17 cellular contexts compared by ENCODE assay signal in the genomic region with DNA sequence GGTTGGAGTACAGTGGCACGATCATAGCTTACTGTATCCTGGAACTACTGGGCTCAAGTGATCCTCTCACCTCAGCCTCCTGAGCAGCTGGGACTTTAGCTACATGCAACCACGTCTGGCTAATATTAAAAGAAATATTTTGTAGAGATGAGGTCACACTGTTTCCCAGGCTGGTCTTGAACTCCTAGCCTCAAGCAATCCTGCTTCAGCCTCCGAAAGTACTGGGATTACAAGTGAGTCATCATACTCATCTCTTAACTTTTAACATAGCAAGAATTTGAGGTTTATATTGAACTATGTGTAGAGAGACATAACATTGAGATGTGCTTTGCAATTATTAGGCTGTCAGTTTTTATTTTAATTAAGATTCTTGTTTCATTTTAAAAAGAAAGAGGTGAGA.
"Had no signal": no experiment of that assay in that cellular context is flagged by ENCODE, and none has a peak within 500 bp of the region (broad histone marks: within the 10 kb centered on the region; RNA-seq: fewer than 3 reads in every experiment).

No MANE protein-coding gene starts in this region.

- FAIRE-seq: astrocyte, frontal cortex had no signal

- ATAC-seq: activated T-cell treated with anti-CD3 and anti-CD28 coated beads, Interleukin-2, amount 50 U/mL, for 72 hours; stimulated activated effector memory CD8-positive, alpha-beta T cell treated with anti-CD3 and anti-CD28 coated beads, Interleukin-12 subunit alpha, Interleukin-12 subunit beta, amount 100 ng/mL, for 72 hours had no signal

- DNase-seq: activated CD4-positive, alpha-beta T cell treated with anti-CD3 and anti-CD28 coated beads for 1 hour; activated CD8-positive, alpha-beta memory T cell treated with anti-CD3 and anti-CD28 coated beads for 24 hours; activated CD8-positive, alpha-beta memory T cell treated with anti-CD3 and anti-CD28 coated beads, Interleukin-2, amount 50 U/mL, for 48 hours; activated effector memory CD4-positive, alpha-beta T cell treated with anti-CD3 and anti-CD28 coated beads, Interleukin-2, amount 50 U/mL, for 16 hours; activated naive CD4-positive, alpha-beta T cell treated with anti-CD3 and anti-CD28 coated beads, Interleukin-2, amount 50 U/mL, for 16 hours; activated T-cell treated with anti-CD3 and anti-CD28 coated beads, Interleukin-2, amount 50 U/mL, for 72 hours; hypothalamus; left ventricle myocardium inferior; occipital lobe; posterior cingulate gyrus; sigmoid colon; stimulated activated CD4-positive, alpha-beta T cell treated with anti-CD3 and anti-CD28 coated beads, Interleukin-4, amount 100 ng/mL, for 24 hours; stomach; trophoblast cell had no signal

- H3K4me3 ChIP-seq: left ventricle myocardium inferior, sigmoid colon, stomach had no signal
